Comparison of ENCODE assay signal across 8 cellular contexts in the genomic region with DNA sequence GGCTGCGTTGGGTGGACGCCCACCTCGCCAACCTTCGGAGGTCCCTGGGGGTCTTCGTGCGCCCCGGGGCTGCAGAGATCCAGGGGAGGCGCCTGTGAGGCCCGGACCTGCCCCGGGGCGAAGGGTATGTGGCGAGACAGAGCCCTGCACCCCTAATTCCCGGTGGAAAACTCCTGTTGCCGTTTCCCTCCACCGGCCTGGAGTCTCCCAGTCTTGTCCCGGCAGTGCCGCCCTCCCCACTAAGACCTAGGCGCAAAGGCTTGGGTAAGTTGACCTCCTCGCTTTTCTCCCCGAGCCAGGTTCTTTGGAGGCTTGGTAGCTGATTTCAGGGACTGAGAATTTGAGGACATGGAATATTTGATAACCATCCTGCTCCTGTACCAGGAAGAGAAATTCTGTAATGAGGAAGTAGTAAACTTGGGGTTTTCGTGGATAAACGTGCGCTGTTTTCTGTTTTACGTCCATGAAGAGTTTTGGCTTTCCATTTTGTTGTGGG. TPM values are rescaled to one million over a fixed set of nuclear protein-coding genes. Genes with fewer than 3 reads are reported as not detected.
A peak's percentile ranks its signal among the peaks of the same experiment; 100 is the strongest.
DNase-seq lines count a peak whose midpoint lies in the region; ATAC-seq, FAIRE-seq and TF ChIP-seq lines count a peak whose summit lies in the region.

No MANE protein-coding gene starts in this region.

- peaks cover 26% of the 10 kb centered on the region for H3K4me1 ChIP-seq in DOHH2 (ENCODE audit: control insufficient read depth, low read length)
- H3K4me1 ChIP-seq in heart left ventricle, result peaks cover 0 to 35% (median 19%) of the 10 kb centered on the region in 12 donors
- peaks cover 4 to 17% (median 7%) of the 10 kb centered on the region in 3 donors for H3K4me1 ChIP-seq in pancreas

- peak overlapping the region; percentile 87 for H3K27ac Mint-ChIP-seq in activated naive CD8-positive, alpha-beta T cell

- H3K27me3 Mint-ChIP-seq in activated naive CD8-positive, alpha-beta T cell, result no peaks in the 10 kb centered on the region

- peak overlapping the region; percentile 77 for H3K4me2 ChIP-seq in DOHH2 (ENCODE audit: low read length)

- intact Hi-C loops in heart left ventricle (cut with DNase I), result loop anchor here in 8 of 10 donors (1.0 to 10.0 kb wide), 10 partner anchors 51 to 1171 kb away; partner anchors contain the start of gene SLC25A3 (in 7 of the 8)
- intact Hi-C loops in pancreas (cut with DNase I), result no loop called here

- TF ChIP-seq CTCF in DOHH2 (IDR thresholded peaks at IDR 0.05; ENCODE audit: low read depth, low read length, poor library complexity, severe bottlenecking) (peak; percentile 28), heart left ventricle (IDR thresholded peaks at IDR 0.05) (no peak), pancreas (IDR thresholded peaks at IDR 0.05) (no peak)

- H3K36me3 Mint-ChIP-seq in activated naive CD8-positive, alpha-beta T cell, result no peaks in the 10 kb centered on the region

- peaks cover 42% of the 10 kb centered on the region for H3K36me3 ChIP-seq in DOHH2 (ENCODE audit: control insufficient read depth, low read length)
- H3K36me3 ChIP-seq in MG63, result peaks cover 31% of the 10 kb centered on the region
- H3K36me3 ChIP-seq in heart left ventricle, result peaks cover 0 to 28% (median 24%) of the 10 kb centered on the region in 9 donors
- H3K36me3 ChIP-seq in pancreas, result peaks cover 0 to 8% (median 0%) of the 10 kb centered on the region in 3 donors

- TF ChIP-seq POLR2A in heart left ventricle (IDR thresholded peaks at IDR 0.05), result no peak

- WGBS in heart left ventricle, 4 donors, result 1 to 2% (median 1%) methylated on average over 12 to 24 of the region's 24 CpGs
- WGBS in pancreas, 2 donors, result 1% methylated on average over 24 of the region's 24 CpGs

- DNase-seq in MG63 (peak; percentile 28), heart left ventricle (peak in 3 of 5 donors; percentile 18 to 33 (median 32)), pancreas (peak in 1 of 6 donors; percentile 35), DMS114 treated with DMSO at 0.1 percent for 48 hours (lab: John Stamatoyannopoulos, UW; ENCODE audit: unreplicated experiment) (no peak)

- H4K20me1 ChIP-seq in DOHH2 (ENCODE audit: control insufficient read depth, insufficient read depth, low read depth, low read length), result 0 out of 2 replicates have a peak, but pooled peaks cover 3% of the 10 kb centered on the region

- H3K27ac ChIP-seq in DOHH2 (ENCODE audit: low read depth, low read length), result peak overlapping the region; percentile 41
- H3K27ac ChIP-seq in heart left ventricle, result peak overlapping the region in 11 of 12 donors; percentile 80 to 93 (median 90)
- peak overlapping the region; percentile 62 to 92 (median 78) for H3K27ac ChIP-seq in pancreas

- H3K4me3 ChIP-seq in DOHH2 (ENCODE audit: low read length), result peak overlapping the region; percentile 88
- peak overlapping the region; percentile 76 for H3K4me3 ChIP-seq in MG63
- H3K4me3 ChIP-seq in heart left ventricle, result peak overlapping the region; percentile 75 to 98 (median 92)
- H3K4me3 ChIP-seq in pancreas, result peak overlapping the region; percentile 78 to 97 (median 89)

- FAIRE-seq in pancreas (lab: Jason Lieb, UNC), result no peak

- H3K27me3 ChIP-seq in DOHH2 (ENCODE audit: control insufficient read depth, low read length) (no peaks in the 10 kb centered on the region), MG63 (no peaks in the 10 kb centered on the region), heart left ventricle (no peaks in the 10 kb centered on the region), pancreas (no peaks in the 10 kb centered on the region)

- no peaks in the 10 kb centered on the region for H3K9me3 Mint-ChIP-seq in activated naive CD8-positive, alpha-beta T cell (ENCODE audit: low read depth)

- 0 out of 2 replicates have a peak, but pooled peaks cover 4% of the 10 kb centered on the region for H3F3A ChIP-seq in DOHH2 (ENCODE audit: control insufficient read depth, insufficient read depth)

- H3K79me2 ChIP-seq in DOHH2 (ENCODE audit: control insufficient read depth, low read length), result peaks cover 73% of the 10 kb centered on the region

- peaks cover 32% of the 10 kb centered on the region for H3K4me1 Mint-ChIP-seq in activated naive CD8-positive, alpha-beta T cell (ENCODE audit: low read depth)

- H3K9me2 ChIP-seq in DOHH2 (replicated peaks; ENCODE audit: control insufficient read depth, low read length), result no peaks in the 10 kb centered on the region

- ATAC-seq in GM21526 (IDR thresholded peaks at IDR 0.05; ENCODE audit: low FRiP score, unreplicated experiment) (peak; percentile 12), heart left ventricle (peak in 2 of 4 donors; percentile 4 to 19), pancreas (peak; percentile 26 to 39 (median 34)), HG03565 (IDR thresholded peaks at IDR 0.05; ENCODE audit: unreplicated experiment) (no peak)

- peak overlapping the region; percentile 97 for H3K4me3 Mint-ChIP-seq in activated naive CD8-positive, alpha-beta T cell

- H3K9me3 ChIP-seq in DOHH2 (ENCODE audit: control insufficient read depth, insufficient read depth, low read length) (no peaks in the 10 kb centered on the region), MG63 (no peaks in the 10 kb centered on the region), heart left ventricle (no peaks in the 10 kb centered on the region), pancreas (no peaks in the 10 kb centered on the region)

RNA-seq across cellular contexts. Expression of gene APAF1, which starts 0.5 kb away (rescaled TPM):
- 19.3 and 24.2 TPM in 2 replicates for total RNA-seq in MG63 (2014; rRNA removed; shearing (Covaris generic); ENCODE audit: low replicate concordance)
- 10 to 100 TPM in 1 of 9 donors, 1 to 10 TPM in 8; 2.9 to 11.6 (median 3.8) TPM for total RNA-seq in heart left ventricle
- 1 to 10 TPM; 2.5 to 3.7 TPM for polyA plus RNA-seq in heart left ventricle
- total RNA-seq in pancreas, result 10 to 100 TPM in 1 of 6 donors, 1 to 10 TPM in 5; 2.7 to 14.0 (median 5.7) TPM
- 1 to 10 TPM; 3.5 to 6.6 TPM for polyA plus RNA-seq in pancreas

RNA-seq across cellular contexts. Expression of gene IKBIP, which starts 1.0 kb away (rescaled TPM):
- total RNA-seq in MG63 (2014; rRNA removed; shearing (Covaris generic); ENCODE audit: low replicate concordance), result 48.9 and 79.7 TPM in 2 replicates
- total RNA-seq in heart left ventricle (10 to 100 TPM in 1 of 9 donors, 1 to 10 TPM in 8; 3.6 to 16.5 (median 4.8) TPM), pancreas (1 to 10 TPM; 1.4 to 8.0 (median 3.6) TPM)
- polyA plus RNA-seq in heart left ventricle (10 to 100 TPM in 1 of 2 donors, 1 to 10 TPM in 1; 6.1 to 11.4 TPM), pancreas (1 to 10 TPM; 3.8 to 4.6 TPM)

RNA-seq across cellular contexts. Expression of gene SLC25A3, which starts 52.1 kb away (rescaled TPM):
- 998 and 1,016 TPM in 2 replicates for total RNA-seq in MG63 (2014; rRNA removed; shearing (Covaris generic); ENCODE audit: low replicate concordance)
- total RNA-seq in heart left ventricle (1,000 to 10,000 TPM in 8 of 9 donors, 100 to 1,000 TPM in 1; 852 to 2,779 (median 1,586) TPM), pancreas (100 to 1,000 TPM; 204 to 343 (median 254) TPM)
- polyA plus RNA-seq in heart left ventricle (1,000 to 10,000 TPM; 1,296 to 1,376 TPM), pancreas (100 to 1,000 TPM; 133 to 223 TPM)

Comparison
In these comparisons a context has a peak if more than half of its experiments do, and no peak if none do; other contexts are left out.
1. intact Hi-C loops: an anchor here in heart left ventricle (1.0 to 10.0 kb wide); none called in pancreas.